17 cellular contexts compared by ENCODE assay signal in the genomic region with DNA sequence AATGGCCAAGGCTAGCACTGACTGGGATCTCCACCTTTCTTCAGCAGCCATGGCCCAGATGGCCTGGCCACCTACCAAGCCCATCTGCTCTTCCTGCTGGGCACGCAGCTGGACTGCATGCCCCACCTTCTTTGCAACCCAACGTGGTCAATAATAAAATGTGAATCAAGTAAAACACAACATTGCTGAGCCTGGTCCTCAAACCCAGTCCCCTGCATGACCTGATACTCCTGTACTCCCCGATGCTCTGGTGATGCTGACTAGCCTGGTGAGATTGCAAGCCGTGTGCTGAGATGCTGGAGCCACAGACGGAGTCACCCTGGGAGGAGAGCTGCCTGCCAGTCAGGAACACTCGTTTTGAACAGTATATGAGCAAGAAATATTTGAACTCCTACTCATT. TPM values are rescaled to one million over a fixed set of nuclear protein-coding genes. Genes with fewer than 3 reads are reported as not detected.
A peak's percentile ranks its signal among the peaks of the same experiment; 100 is the strongest.
DNase-seq lines count a peak whose midpoint lies in the region; ATAC-seq, FAIRE-seq and TF ChIP-seq lines count a peak whose summit lies in the region.
"Had no signal": no experiment of that assay in that cellular context is flagged by ENCODE, and none has a peak within 500 bp of the region (broad histone marks: within the 10 kb centered on the region; RNA-seq: fewer than 3 reads in every experiment).

No MANE protein-coding gene starts in this region.

- no peak for TF ChIP-seq CTCF in esophagus muscularis mucosa (IDR thresholded peaks at IDR 0.05)
- no peak for TF ChIP-seq CTCF in osteocyte (IDR thresholded peaks at IDR 0.05)
- TF ChIP-seq CTCF in chondrocyte (IDR thresholded peaks at IDR 0.05) = no peak

- H3K27ac Mint-ChIP-seq in osteocyte (ENCODE audit: unreplicated experiment) (no peak overlapping the region), chondrocyte (ENCODE audit: unreplicated experiment) (no peak overlapping the region)
- H3K27ac Mint-ChIP-seq: CD4-positive, CD25-positive, alpha-beta regulatory T cell; H9 had no signal

- TF ChIP-seq POLR2A in esophagus muscularis mucosa (IDR thresholded peaks at IDR 0.05; ENCODE audit: low read depth) = no peak

- WGBS in esophagus muscularis mucosa = 83% methylated on average over 6 of the region's 6 CpGs

- H3K4me3 Mint-ChIP-seq in osteocyte (ENCODE audit: unreplicated experiment) = no peak overlapping the region
- H3K4me3 Mint-ChIP-seq in chondrocyte (ENCODE audit: unreplicated experiment) = no peak overlapping the region
- H3K4me3 Mint-ChIP-seq: CD4-positive, CD25-positive, alpha-beta regulatory T cell; H9 had no signal

- peaks cover 16% of the 10 kb centered on the region for H3K27me3 Mint-ChIP-seq in osteocyte (ENCODE audit: unreplicated experiment)
- H3K27me3 Mint-ChIP-seq in chondrocyte (ENCODE audit: low read depth) = peaks cover 3% of the 10 kb centered on the region
- H3K27me3 Mint-ChIP-seq: CD4-positive, CD25-positive, alpha-beta regulatory T cell had no signal

- peaks cover 6% of the 10 kb centered on the region for H3K4me1 Mint-ChIP-seq in osteocyte (ENCODE audit: unreplicated experiment)
- H3K4me1 Mint-ChIP-seq in chondrocyte (ENCODE audit: low read depth) = peaks cover 23% of the 10 kb centered on the region
- H3K4me1 Mint-ChIP-seq: CD4-positive, CD25-positive, alpha-beta regulatory T cell had no signal

- H3K9me3 ChIP-seq in esophagus muscularis mucosa = peaks cover 0 to 5% (median 4%) of the 10 kb centered on the region in 4 donors

- H3K36me3 Mint-ChIP-seq in osteocyte (ENCODE audit: unreplicated experiment) (no peaks in the 10 kb centered on the region), chondrocyte (ENCODE audit: low read depth) (peaks cover 3% of the 10 kb centered on the region)

- no peak overlapping the region for H3K27ac ChIP-seq in esophagus muscularis mucosa (replicated peaks in 1 of 4)
- H3K27ac ChIP-seq: 22Rv1; BLaER1 treated with 17β-estradiol and CSF1 and Interleukin-3, amounts not matched to agents 10 nM and 100 nM had no signal

- peaks cover under 1% of the 10 kb centered on the region for H3K9me3 Mint-ChIP-seq in osteocyte (ENCODE audit: unreplicated experiment)
- H3K9me3 Mint-ChIP-seq in chondrocyte (ENCODE audit: low read depth) = peaks cover 5% of the 10 kb centered on the region

- H3K4me1 ChIP-seq in esophagus muscularis mucosa = peaks cover 9 to 15% (median 13%) of the 10 kb centered on the region in 4 donors

- H3K4me3 ChIP-seq in esophagus muscularis mucosa = no peak overlapping the region
- H3K4me3 ChIP-seq: BLaER1 treated with 17β-estradiol and CSF1 and Interleukin-3, amounts not matched to agents 10 nM and 100 nM had no signal

- TF ChIP-seq EP300 in esophagus muscularis mucosa (IDR thresholded peaks at IDR 0.05) = no peak

- H3K27me3 ChIP-seq in esophagus muscularis mucosa = no peaks in the 10 kb centered on the region
- H3K27me3 ChIP-seq: BLaER1 treated with 17β-estradiol and CSF1 and Interleukin-3, amounts not matched to agents 10 nM and 100 nM had no signal

- ATAC-seq in sciatic nerve = no peak
- ATAC-seq: HepG2 had no signal

- FAIRE-seq in HTR-8/SVneo (lab: Jason Lieb, UNC) = peak; percentile 38
- FAIRE-seq: GM12891, HepG2 had no signal

- intact Hi-C loops in esophagus muscularis mucosa (cut with DNase I) = no loop called here
- intact Hi-C loops in sciatic nerve (cut with DNase I) = no loop called here

- peak; percentile 30 for DNase-seq in DMS 273 (lab: John Stamatoyannopoulos, UW; ENCODE audit: unreplicated experiment)
- DNase-seq in DMS 273 treated with DMSO at 0.1 percent for 48 hours (lab: John Stamatoyannopoulos, UW) = no peak
- no peak for DNase-seq in HTR-8/SVneo (ENCODE audit: insufficient read length, low spot score)
- DNase-seq in esophagus muscularis mucosa (ENCODE audit: extremely low spot score) = peak; percentile 26
- DNase-seq in osteocyte (ENCODE audit: extremely low spot score, unreplicated experiment) = peak; percentile 51
- DNase-seq in sciatic nerve (ENCODE audit: low spot score) = no peak
- DNase-seq in chondrocyte (ENCODE audit: low spot score) = no peak
- DNase-seq in activated CD4-positive, alpha-beta T cell treated with anti-CD3 and anti-CD28 coated beads for 48 hours = no peak
- DNase-seq: CD4-positive, CD25-positive, alpha-beta regulatory T cell; DMS79; GOT3; H9 had no signal

- H3K36me3 ChIP-seq in esophagus muscularis mucosa = no peaks in the 10 kb centered on the region
- H3K36me3 ChIP-seq: BLaER1 treated with 17β-estradiol and CSF1 and Interleukin-3, amounts not matched to agents 10 nM and 100 nM had no signal

RNA-seq across cellular contexts. Expression of a gene that starts 34.0 kb away (rescaled TPM):
- total RNA-seq in esophagus muscularis mucosa (10 to 100 TPM in 2 of 4 donors, 1 to 10 TPM in 2; 7.1 to 16.2 (median 11.2) TPM), osteocyte (not detected in 2 replicates), sciatic nerve (16.7 TPM), chondrocyte (0.15 to 0.27 TPM in 2 of 3 replicates, not detected in the other)
- total RNA-seq: G401, HepG2 had no signal

Comparison
In these comparisons a context has a peak if more than half of its experiments do, and no peak if none do; other contexts are left out.
1. DNase-seq: peak in DMS 273 (single experiment), esophagus muscularis mucosa (single experiment) and osteocyte (single experiment); none in DMS 273 treated with DMSO at 0.1 percent for 48 hours (single experiment), HTR-8/SVneo (single experiment), sciatic nerve (single experiment), chondrocyte (single experiment) and activated CD4-positive, alpha-beta T cell treated with anti-CD3 and anti-CD28 coated beads for 48 hours (single experiment).